Comparison of ENCODE assay signal across 8 cellular contexts in genomic region chr2:55618649-55619055, GRCh38. TPM values are rescaled to one million over a fixed set of nuclear protein-coding genes. Genes with fewer than 3 reads are reported as not detected.
A peak's percentile ranks its signal among the peaks of the same experiment; 100 is the strongest.
DNase-seq lines count a peak whose midpoint lies in the region; ATAC-seq, FAIRE-seq and TF ChIP-seq lines count a peak whose summit lies in the region.

No MANE protein-coding gene starts in this region.

- peaks cover 0 to 5% of the 10 kb centered on the region in 2 experiments; a peak in 1 of 5 replicates for H3K27me3 ChIP-seq in HepG2 (ENCODE audit: control insufficient read depth in 1 of 2, insufficient read depth in 2 of 2, low read length in 2 of 2)

- no peak overlapping the region for H2AFZ ChIP-seq in HepG2 (ENCODE audit: low read length)

- POLR2A ChIA-PET in HepG2 (lab: Yijun Ruan, JAX), result interaction anchor here (1.0 to 2.8 kb wide), 5 partner anchors 8 to 199 kb away, joined by 3 to 20 read pairs (median 6); partner anchors contain the start of gene CFAP36

- peak overlapping the region; percentile 95 for H3K27ac ChIP-seq in HepG2 (ENCODE audit: extremely low read length, insufficient read depth, low read length)

- peaks cover 0 to 22% of the 10 kb centered on the region in 2 experiments; a peak in 4 of 5 replicates for H3K36me3 ChIP-seq in HepG2 (replicated peaks in 1 of 2; ENCODE audit: control insufficient read depth in 1 of 2, insufficient read depth in 2 of 2, low read length in 2 of 2)

- peak; percentile 76 for FAIRE-seq in HepG2 (lab: Jason Lieb, UNC)

- peaks cover 82% of the 10 kb centered on the region for H3K79me2 ChIP-seq in HepG2 (ENCODE audit: insufficient read depth, low read length)

- intact Hi-C loops in HepG2 (cut with micrococcal nuclease; ENCODE audit: unreplicated experiment), result loop anchor here (5.0 kb wide), 1 partner anchor 201 kb away; the partner anchor contains the start of gene CCDC88A

- WGBS in HepG2 (ENCODE audit: low lambda C conversion rate), result 0% methylated on average over 16 of the region's 16 CpGs

- peaks cover 31% of the 10 kb centered on the region for H4K20me1 ChIP-seq in HepG2 (ENCODE audit: insufficient read depth, low read length)

- in situ Hi-C loops in HepG2 (cut with HindIII; ENCODE audit: extremely low pct_ligation_motif_present, low pct_unique_long_range_greater_than_20kb), result no loop called here

- peaks cover 42% of the 10 kb centered on the region for H3K4me1 ChIP-seq in HepG2 (ENCODE audit: insufficient read depth, low read length)

- peak overlapping the region; percentile 98 for H3K4me2 ChIP-seq in HepG2 (ENCODE audit: low read depth, low read length)

- H3K9ac ChIP-seq in HepG2 (ENCODE audit: insufficient read depth, low read depth, low read length), result peak overlapping the region; percentile 99

- no peaks in the 10 kb centered on the region for H3K9me3 ChIP-seq in HepG2 (ENCODE audit: low read length)

- peak; percentile 47 to 48 for DNase-seq in AML-193 (lab: John Stamatoyannopoulos, UW)
- peak; percentile 30 for DNase-seq in NCI-H2171 (lab: John Stamatoyannopoulos, UW)
- DNase-seq in activated CD4-positive, alpha-beta T cell treated with anti-CD3 and anti-CD28 coated beads for 1 hour, result peak; percentile 25
- DNase-seq in dermis microvascular lymphatic vessel endothelial cell (ENCODE audit: low read depth in 2 of 2), result peak; percentile 51 to 72
- peak; percentile 73 for DNase-seq in HepG2 (ENCODE audit: low spot score)
- DNase-seq in stimulated activated CD8-positive, alpha-beta memory T cell treated with anti-CD3 and anti-CD28 coated beads, Interleukin-15, amount 100 ng/mL, for 48 hours (ENCODE audit: low read depth in 2 of 2), result peak; percentile 21 to 23

- no peak for TF ChIP-seq RAD21 in HepG2 (CRISPR knock-in tag; IDR thresholded peaks at IDR 0.05)

- TF ChIP-seq CTCF in HepG2 (CRISPR knock-in tag; IDR thresholded peaks at IDR 0.05), result 0 out of 2 replicates have a peak, but pooled peaks have one; percentile 10

- TF ChIP-seq EP300 in HepG2 (IDR thresholded peaks at IDR 0.05; ENCODE audit: low read depth in 2 of 2, low read length in 2 of 2), result no peak
- TF ChIP-seq EP300 in HepG2 (CRISPR knock-in tag; IDR thresholded peaks at IDR 0.05; ENCODE audit: borderline replicate concordance), result no peak

- ATAC-seq in GM18858 (IDR thresholded peaks at IDR 0.05; ENCODE audit: unreplicated experiment) (peak; percentile 36), HG03066 (IDR thresholded peaks at IDR 0.05; ENCODE audit: low read depth, unreplicated experiment) (peak; percentile 29), HepG2 (peak; percentile 57)

- no TSS peak for BruUV-seq in HepG2 (replicated peaks; lab: Mats Ljungman, UMichigan)

- peak overlapping the region; percentile 68 to 99 (median 90) for H3K4me3 ChIP-seq in HepG2 (replicated peaks in 1 of 3; ENCODE audit: insufficient read depth in 1 of 3, low read depth in 2 of 3, low read length in 3 of 3)

- CTCF ChIA-PET in HepG2 (lab: Yijun Ruan, JAX; ENCODE audit: low intra/inter-chr PET ratio, low total read pairs), result no interaction called here

- peak in 1 of 2 experiments; percentile 66; a peak in 3 of 4 replicates for TF ChIP-seq POLR2A in HepG2 (IDR thresholded peaks at IDR 0.05; ENCODE audit: insufficient read depth in 1 of 2, low read depth in 2 of 2, low read length in 2 of 2)

TF ChIP-seq in HepG2, 621 proteins besides CTCF, POLR2A, EP300 and RAD21 (continues in another document):
- no peak for TF ChIP-seq FOXA1 (IDR thresholded peaks at IDR 0.05)
- no peak for TF ChIP-seq FOXA1 (CRISPR knock-in tag; IDR thresholded peaks at IDR 0.05)
- TF ChIP-seq WIZ (CRISPR knock-in tag; IDR thresholded peaks at IDR 0.05), result 0 out of 2 replicates have a peak, but pooled peaks have one; percentile 37
- TF ChIP-seq MTF2 (CRISPR knock-in tag; IDR thresholded peaks at IDR 0.05; ENCODE audit: borderline replicate concordance), result no peak
- no peak for TF ChIP-seq ZKSCAN1 (IDR thresholded peaks at IDR 0.05; ENCODE audit: low read length)
- no peak for TF ChIP-seq ZNF720 (CRISPR knock-in tag; IDR thresholded peaks at IDR 0.05)
- TF ChIP-seq IKZF4 (CRISPR knock-in tag; IDR thresholded peaks at IDR 0.05; ENCODE audit: borderline replicate concordance, low read depth, not compliant biosample characterization), result no peak
- TF ChIP-seq PAXIP1 (CRISPR knock-in tag; conservative IDR thresholded peaks at IDR 0.05), result no peak
- no peak; the same call in 1 of the 2 replicates for TF ChIP-seq TFAP4 (IDR thresholded peaks at IDR 0.05; ENCODE audit: borderline replicate concordance, low read depth)

RNA-seq across cellular contexts. Expression of gene PPP4R3B, which starts 1.2 kb away (rescaled TPM):
- total RNA-seq in dermis microvascular lymphatic vessel endothelial cell (33.6 and 36.9 TPM in 2 replicates), HepG2 (2016; rRNA removed; fragmentation: Illumina TruSeq; extraction: Trizol) (53.0 and 86.9 TPM in 2 replicates)
- 12.4 and 12.9 TPM in 2 replicates for total RNA-seq in HepG2 (2016; cell fraction: cytosol; rRNA removed; fragmentation: Illumina TruSeq; extraction: Trizol; ENCODE audit: low read depth)
- total RNA-seq in HepG2 (2016; cell fraction: insoluble cytoplasmic fraction; rRNA removed; fragmentation: Illumina TruSeq; extraction: Trizol), result 57.4 and 87.6 TPM in 2 replicates
- total RNA-seq in HepG2 (2016; cell fraction: membrane; rRNA removed; fragmentation: Illumina TruSeq; extraction: Trizol), result 45.1 and 51.2 TPM in 2 replicates
- 54.9 and 55.2 TPM in 2 replicates for total RNA-seq in HepG2 (2016; cell fraction: nucleus; rRNA removed; fragmentation: Illumina TruSeq; extraction: Trizol)
- polyA plus RNA-seq in HepG2 (2011; rRNA removed), result 19.7 and 24.2 TPM in 2 replicates
- polyA plus RNA-seq in HepG2 (2011; cell fraction: cytosol; rRNA removed), result 10.7 and 16.7 TPM in 2 replicates
- polyA plus RNA-seq in HepG2 (2011; cell fraction: nucleus; rRNA removed), result 15.5 and 16.0 TPM in 2 replicates
- polyA plus RNA-seq in HepG2 (2012), result 39.2 and 55.6 TPM in 2 replicates
- 8.4 and 8.9 TPM in 2 replicates for polyA plus RNA-seq in HepG2 (2016; cell fraction: cytosol; fragmentation: Illumina TruSeq; extraction: Trizol; ENCODE audit: low read depth)
- polyA plus RNA-seq in HepG2 (2016; cell fraction: insoluble cytoplasmic fraction; fragmentation: Illumina TruSeq; extraction: Trizol; ENCODE audit: low read depth), result 79.6 and 83.1 TPM in 2 replicates
- polyA plus RNA-seq in HepG2 (2016; cell fraction: membrane; fragmentation: Illumina TruSeq; extraction: Trizol; ENCODE audit: low read depth), result 30.6 and 33.4 TPM in 2 replicates
- 61.4 and 65.8 TPM in 2 replicates for polyA plus RNA-seq in HepG2 (2016; cell fraction: nucleus; fragmentation: Illumina TruSeq; extraction: Trizol; ENCODE audit: insufficient read depth, low read depth)
- polyA minus RNA-seq in HepG2 (2011; rRNA and poly(A)+ RNA removed; ENCODE audit: low replicate concordance), result 13.3 and 14.5 TPM in 2 replicates
- 46.6 and 52.8 TPM in 2 replicates for polyA minus RNA-seq in HepG2 (2011; cell fraction: cytosol; rRNA and poly(A)+ RNA removed)
- polyA minus RNA-seq in HepG2 (2011; cell fraction: nucleus; rRNA and poly(A)+ RNA removed), result 87.9 and 91.3 TPM in 2 replicates

Comparison
In these comparisons a context has a peak if more than half of its experiments do, and no peak if none do; other contexts are left out.
1. Peak in every context shown above with its lines: DNase-seq, ATAC-seq, H3K4me3 ChIP-seq and H3K27ac ChIP-seq.
2. DNase-seq: peak in every context shown above with its lines; median percentile 73 in HepG2; 62 in dermis microvascular lymphatic vessel endothelial cell; 48 in AML-193; 30 in NCI-H2171; 25 in activated CD4-positive, alpha-beta T cell treated with anti-CD3 and anti-CD28 coated beads for 1 hour; 22 in stimulated activated CD8-positive, alpha-beta memory T cell treated with anti-CD3 and anti-CD28 coated beads, Interleukin-15, amount 100 ng/mL, for 48 hours.